In the genomic region with DNA sequence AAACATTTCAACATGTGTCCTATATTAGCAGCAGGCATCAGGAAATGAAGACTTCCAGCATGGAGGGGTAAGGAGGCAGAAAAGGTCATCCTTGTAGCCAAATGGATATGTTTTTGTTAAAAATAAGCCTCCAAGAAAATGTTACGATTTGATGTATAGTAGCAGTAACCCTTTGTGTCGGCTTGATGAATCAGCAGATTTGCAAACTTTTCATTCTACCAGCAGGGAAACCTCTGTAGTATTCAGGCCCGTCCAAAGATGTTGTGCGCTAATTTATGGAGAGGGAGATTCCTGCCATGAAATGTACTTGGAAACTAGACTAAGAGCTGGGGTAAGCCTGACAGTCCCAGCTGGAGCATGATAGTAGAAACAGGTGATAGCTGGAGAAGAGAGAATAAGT, we compare ENCODE assay signal across 2 cellular contexts.
TF ChIP-seq lines count a peak whose summit lies in the region.

No MANE protein-coding gene starts in this region.

TF ChIP-seq in HepG2, 621 proteins besides CTCF, POLR2A, EP300 and RAD21 (continued from another document):
- TF ChIP-seq ZNF841 (CRISPR knock-in tag; IDR thresholded peaks at IDR 0.05; ENCODE audit: borderline replicate concordance), result no peak

TF ChIP-seq in K562, 482 proteins besides CTCF, POLR2A, EP300 and RAD21 (continued from another document):
- no peak for TF ChIP-seq E2F5 (CRISPR knock-in tag; IDR thresholded peaks at IDR 0.05)
- TF ChIP-seq FOXA1 (IDR thresholded peaks at IDR 0.05; ENCODE audit: borderline replicate concordance), result no peak
- no peak for TF ChIP-seq ZNF764 (CRISPR knock-in tag; IDR thresholded peaks at IDR 0.05; ENCODE audit: low read depth)
TF ChIP-seq in K562: peak in this region for 1.
